Comparison of ENCODE assay signal across 12 cellular contexts in genomic region chr4:81499840-81500239, GRCh38. TPM values are rescaled to one million over a fixed set of nuclear protein-coding genes. Genes with fewer than 3 reads are reported as not detected.
DNase-seq lines count a peak whose midpoint lies in the region; ATAC-seq and TF ChIP-seq lines count a peak whose summit lies in the region.
"Had no signal": no experiment of that assay in that cellular context is flagged by ENCODE, and none has a peak within 500 bp of the region (broad histone marks: within the 10 kb centered on the region; RNA-seq: fewer than 3 reads in every experiment).

No MANE protein-coding gene starts in this region.

- peak overlapping the region in 10 of 11 experiments; percentile 7 to 52 (median 28); a peak in 13 of 22 replicates for H3K27ac ChIP-seq in BLaER1 treated with 17β-estradiol and CSF1 and Interleukin-3, amounts not matched to agents 10 nM and 100 nM
- H3K27ac ChIP-seq in upper lobe of left lung: no peak overlapping the region
- H3K27ac ChIP-seq: adrenal gland had no signal

- no peak overlapping the region for H3K4me3 Mint-ChIP-seq in activated CD4-positive, alpha-beta memory T cell treated with anti-CD3 and anti-CD28 coated beads, Interleukin-2, amount 10 ng/mL, durations not matched to agents 7 days and 5 days
- H3K4me3 Mint-ChIP-seq: activated T-cell treated with anti-CD3 and anti-CD28 coated beads, Interleukin-2, amount 50 U/mL, for 24 hours; memory B cell had no signal

- no peak for TF ChIP-seq POLR2A in upper lobe of left lung (IDR thresholded peaks at IDR 0.05)

- peak overlapping the region; percentile 56 to 78 (median 66) for H3K4me2 ChIP-seq in BLaER1 treated with 17β-estradiol and CSF1 and Interleukin-3, amounts not matched to agents 10 nM and 100 nM

- H3K4me1 Mint-ChIP-seq in activated CD4-positive, alpha-beta memory T cell treated with anti-CD3 and anti-CD28 coated beads, Interleukin-2, amount 10 ng/mL, durations not matched to agents 7 days and 5 days: peaks cover 10% of the 10 kb centered on the region

- H3K27me3 Mint-ChIP-seq in activated CD4-positive, alpha-beta memory T cell treated with anti-CD3 and anti-CD28 coated beads, Interleukin-2, amount 10 ng/mL, durations not matched to agents 7 days and 5 days: peaks cover 3% of the 10 kb centered on the region
- H3K27me3 Mint-ChIP-seq: activated T-cell treated with anti-CD3 and anti-CD28 coated beads, Interleukin-2, amount 50 U/mL, for 24 hours; memory B cell had no signal

- no peak for TF ChIP-seq CTCF in upper lobe of left lung (IDR thresholded peaks at IDR 0.05)

- no peak overlapping the region for H3K27ac Mint-ChIP-seq in activated CD4-positive, alpha-beta memory T cell treated with anti-CD3 and anti-CD28 coated beads, Interleukin-2, amount 10 ng/mL, durations not matched to agents 7 days and 5 days
- H3K27ac Mint-ChIP-seq: activated T-cell treated with anti-CD3 and anti-CD28 coated beads, Interleukin-2, amount 50 U/mL, for 24 hours had no signal

- no peak overlapping the region for H3K4me3 ChIP-seq in BLaER1 treated with 17β-estradiol and CSF1 and Interleukin-3, amounts not matched to agents 10 nM and 100 nM
- H3K4me3 ChIP-seq in upper lobe of left lung: no peak overlapping the region
- H3K4me3 ChIP-seq: adrenal gland had no signal

- H3K4me1 ChIP-seq in BLaER1 treated with 17β-estradiol and CSF1 and Interleukin-3, amounts not matched to agents 10 nM and 100 nM: peaks cover 30 to 83% (median 50%) of the 10 kb centered on the region in 10 experiments
- H3K4me1 ChIP-seq in upper lobe of left lung: peaks cover 3 to 15% (median 10%) of the 10 kb centered on the region in 4 donors
- H3K4me1 ChIP-seq: adrenal gland had no signal

- DNase-seq in NCI-H1092 treated with DMSO at 0.1 percent for 48 hours (lab: John Stamatoyannopoulos, UW) (peak; percentile 73), NCI-H69 (lab: John Stamatoyannopoulos, UW) (peak; percentile 83), kidney glomerular epithelial cell (lab: John Stamatoyannopoulos, UW) (peak; percentile 52), activated T-cell treated with anti-CD3 and anti-CD28 coated beads for 4 hours (no peak), upper lobe of left lung (no peak)
- DNase-seq in stimulated activated CD4-positive, alpha-beta T cell treated with anti-CD3 and anti-CD28 coated beads, Interleukin-2, amount 100 ng/mL, for 24 hours: no peak
- no peak for DNase-seq in activated CD4-positive, alpha-beta memory T cell treated with anti-CD3 and anti-CD28 coated beads, Interleukin-2, amount 10 ng/mL, durations not matched to agents 7 days and 5 days
- DNase-seq: activated CD4-positive, alpha-beta T cell treated with anti-CD3 and anti-CD28 coated beads for 1 hour; activated T-cell treated with anti-CD3 and anti-CD28 coated beads, Interleukin-2, amount 50 U/mL, for 24 hours; adrenal gland had no signal

- H3K9me3 Mint-ChIP-seq in activated CD4-positive, alpha-beta memory T cell treated with anti-CD3 and anti-CD28 coated beads, Interleukin-2, amount 10 ng/mL, durations not matched to agents 7 days and 5 days: no peaks in the 10 kb centered on the region
- H3K9me3 Mint-ChIP-seq: memory B cell had no signal

- peaks cover 0 to 11% (median 0%) of the 10 kb centered on the region in 11 experiments; a peak in 7 of 22 replicates for H3K9me3 ChIP-seq in BLaER1 treated with 17β-estradiol and CSF1 and Interleukin-3, amounts not matched to agents 10 nM and 100 nM (replicated peaks in 1 of 11)
- no peaks in the 10 kb centered on the region for H3K9me3 ChIP-seq in upper lobe of left lung
- H3K9me3 ChIP-seq: adrenal gland had no signal

- H3K9ac ChIP-seq in BLaER1 treated with 17β-estradiol and CSF1 and Interleukin-3, amounts not matched to agents 10 nM and 100 nM: peak overlapping the region in 8 of 11 experiments; percentile 12 to 50 (median 37); a peak in 10 of 22 replicates

- H3K36me3 ChIP-seq in BLaER1 treated with 17β-estradiol and CSF1 and Interleukin-3, amounts not matched to agents 10 nM and 100 nM: no peaks in the 10 kb centered on the region
- no peaks in the 10 kb centered on the region for H3K36me3 ChIP-seq in upper lobe of left lung
- H3K36me3 ChIP-seq: adrenal gland had no signal

- TF ChIP-seq EP300 in upper lobe of left lung (IDR thresholded peaks at IDR 0.05): no peak

- no peaks in the 10 kb centered on the region for H3K36me3 Mint-ChIP-seq in activated CD4-positive, alpha-beta memory T cell treated with anti-CD3 and anti-CD28 coated beads, Interleukin-2, amount 10 ng/mL, durations not matched to agents 7 days and 5 days (ENCODE audit: low read depth)
- H3K36me3 Mint-ChIP-seq: memory B cell had no signal

- CTCF ChIA-PET in activated CD4-positive, alpha-beta memory T cell treated with anti-CD3 and anti-CD28 coated beads, Interleukin-2, amount 10 ng/mL, durations not matched to agents 7 days and 5 days (lab: Charles Lee): no interaction called here

- WGBS in upper lobe of left lung, 2 donors: 63 to 65% methylated on average over 3 of the region's 3 CpGs

- H3K27me3 ChIP-seq in BLaER1 treated with 17β-estradiol and CSF1 and Interleukin-3, amounts not matched to agents 10 nM and 100 nM: no peaks in the 10 kb centered on the region
- no peaks in the 10 kb centered on the region for H3K27me3 ChIP-seq in upper lobe of left lung
- H3K27me3 ChIP-seq: adrenal gland had no signal

- no peak for ATAC-seq in upper lobe of left lung (ENCODE audit: low FRiP score in 2 of 2)

- H4K20me1 ChIP-seq in BLaER1 treated with 17β-estradiol and CSF1 and Interleukin-3, amounts not matched to agents 10 nM and 100 nM: no peaks in the 10 kb centered on the region

- POLR2A ChIA-PET in activated CD4-positive, alpha-beta memory T cell treated with anti-CD3 and anti-CD28 coated beads, Interleukin-2, amount 10 ng/mL, durations not matched to agents 7 days and 5 days (lab: Charles Lee): no interaction called here

RNA-seq across cellular contexts. Expression of gene RASGEF1B, which starts 28.1 kb away (rescaled TPM):
- 1 to 10 TPM; 2.4 to 3.4 TPM for total RNA-seq in activated CD4-positive, alpha-beta memory T cell treated with anti-CD3 and anti-CD28 coated beads, Interleukin-2, amount 10 ng/mL, durations not matched to agents 7 days and 5 days
- total RNA-seq in upper lobe of left lung: 10 to 100 TPM; 45.7 to 81.2 (median 71.4) TPM

Comparison
In these comparisons a context has a peak if more than half of its experiments do, and no peak if none do; other contexts are left out.
1. H3K27ac ChIP-seq: peak in BLaER1 treated with 17β-estradiol and CSF1 and Interleukin-3, amounts not matched to agents 10 nM and 100 nM (10 of 11); none in upper lobe of left lung (0 of 4).
2. DNase-seq: peak in NCI-H1092 treated with DMSO at 0.1 percent for 48 hours (single experiment), NCI-H69 (single experiment) and kidney glomerular epithelial cell (single experiment); none in stimulated activated CD4-positive, alpha-beta T cell treated with anti-CD3 and anti-CD28 coated beads, Interleukin-2, amount 100 ng/mL, for 24 hours (0 of 2), activated CD4-positive, alpha-beta memory T cell treated with anti-CD3 and anti-CD28 coated beads, Interleukin-2, amount 10 ng/mL, durations not matched to agents 7 days and 5 days (single experiment), activated T-cell treated with anti-CD3 and anti-CD28 coated beads for 4 hours (single experiment) and upper lobe of left lung (0 of 2).
3. RNA of gene RASGEF1B, which starts 28.1 kb away (total RNA-seq): 45.7 to 81.2 TPM in upper lobe of left lung; 2.4 to 3.4 TPM in activated CD4-positive, alpha-beta memory T cell treated with anti-CD3 and anti-CD28 coated beads, Interleukin-2, amount 10 ng/mL, durations not matched to agents 7 days and 5 days; every median in the first group is over 10 times any median in the second.